In the genomic region with DNA sequence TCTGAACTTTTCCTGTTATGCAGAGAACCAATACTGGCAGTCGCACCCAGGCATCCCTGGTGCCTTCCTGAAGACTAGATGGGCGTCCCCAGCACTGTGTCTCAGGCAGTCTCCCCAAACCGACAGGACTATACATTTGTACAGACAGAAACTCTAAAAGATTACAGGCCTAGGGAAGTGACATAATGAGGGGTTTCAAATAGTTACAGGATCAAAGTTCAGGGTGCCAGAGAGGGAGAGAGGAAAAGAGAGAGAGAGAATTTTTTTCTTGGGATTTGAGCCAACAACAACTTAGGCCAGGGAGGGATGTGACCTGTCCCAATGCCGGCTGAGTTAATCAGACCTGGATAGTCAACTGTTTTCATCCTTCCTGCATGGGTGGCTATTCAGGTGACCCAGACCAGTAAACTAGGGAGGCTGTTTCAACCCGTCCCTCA, we compare ENCODE assay signal across 15 cellular contexts.
"Had no signal": no experiment of that assay in that cellular context is flagged by ENCODE, and none has a peak within 500 bp of the region (broad histone marks: within the 10 kb centered on the region; RNA-seq: fewer than 3 reads in every experiment).

No MANE protein-coding gene starts in this region.

- H3K27me3 ChIP-seq: stomach, testis, upper lobe of left lung had no signal

- H3K4me3 ChIP-seq: smooth muscle cell, stomach, testis, upper lobe of left lung had no signal

- H3K27ac Mint-ChIP-seq: activated CD4-positive, alpha-beta memory T cell treated with anti-CD3 and anti-CD28 coated beads for 36 hours; activated CD4-positive, alpha-beta T cell treated with anti-CD3 and anti-CD28 coated beads for 36 hours; activated CD8-positive, alpha-beta memory T cell treated with anti-CD3 and anti-CD28 coated beads, Interleukin-2, amount 10 ng/mL, durations not matched to agents 7 days and 5 days; activated naive CD4-positive, alpha-beta T cell treated with anti-CD3 and anti-CD28 coated beads, Interleukin-2, amount 10 ng/mL, durations not matched to agents 7 days and 5 days; activated T-helper 2 cell treated with anti-CD3 and anti-CD28 coated beads, Interferon-gamma antibody, Interleukin-2, Interleukin-4, amounts not matched to agents 10 μg/mL and 5 μg/mL and 100 μg/mL, durations not matched to agents 14 hours and 24 hours and 36 hours; T-helper 1 cell treated with Interleukin-12 subunit alpha and Interleukin-12 subunit beta and Interleukin-4 antibody, amounts not matched to agents 30 μg/mL and 1 μg/mL, for 36 hours had no signal

- H3K9me3 ChIP-seq: stomach, testis, upper lobe of left lung had no signal

- H3K36me3 Mint-ChIP-seq: activated CD4-positive, alpha-beta memory T cell treated with anti-CD3 and anti-CD28 coated beads for 36 hours; activated CD8-positive, alpha-beta memory T cell treated with anti-CD3 and anti-CD28 coated beads, Interleukin-2, amount 10 ng/mL, durations not matched to agents 7 days and 5 days; activated naive CD4-positive, alpha-beta T cell treated with anti-CD3 and anti-CD28 coated beads, Interleukin-2, amount 10 ng/mL, durations not matched to agents 7 days and 5 days had no signal

- H3K4me3 Mint-ChIP-seq: activated CD4-positive, alpha-beta memory T cell treated with anti-CD3 and anti-CD28 coated beads for 36 hours; activated CD4-positive, alpha-beta T cell treated with anti-CD3 and anti-CD28 coated beads for 36 hours; activated CD8-positive, alpha-beta memory T cell treated with anti-CD3 and anti-CD28 coated beads, Interleukin-2, amount 10 ng/mL, durations not matched to agents 7 days and 5 days; activated naive CD4-positive, alpha-beta T cell treated with anti-CD3 and anti-CD28 coated beads, Interleukin-2, amount 10 ng/mL, durations not matched to agents 7 days and 5 days; T-helper 1 cell treated with Interleukin-12 subunit alpha and Interleukin-12 subunit beta and Interleukin-4 antibody, amounts not matched to agents 30 μg/mL and 1 μg/mL, for 36 hours had no signal

- H3K36me3 ChIP-seq: stomach, upper lobe of left lung, WERI-Rb-1 had no signal

- H3K27ac ChIP-seq: stomach, testis, upper lobe of left lung, WERI-Rb-1 had no signal

- H3K4me1 ChIP-seq: stomach, testis, upper lobe of left lung had no signal

- ATAC-seq: activated CD4-positive, alpha-beta T cell treated with anti-CD3 and anti-CD28 coated beads for 36 hours; activated CD8-positive, alpha-beta memory T cell treated with anti-CD3 and anti-CD28 coated beads, Interleukin-2, amount 10 ng/mL, durations not matched to agents 7 days and 5 days; esophagus mucosa had no signal

- DNase-seq: activated CD4-positive, alpha-beta memory T cell treated with anti-CD3 and anti-CD28 coated beads for 36 hours; activated CD4-positive, alpha-beta T cell treated with anti-CD3 and anti-CD28 coated beads for 36 hours; activated CD8-positive, alpha-beta memory T cell treated with anti-CD3 and anti-CD28 coated beads, Interleukin-2, amount 10 ng/mL, durations not matched to agents 7 days and 5 days; activated naive CD4-positive, alpha-beta T cell treated with anti-CD3 and anti-CD28 coated beads, Interleukin-2, amount 10 ng/mL, durations not matched to agents 7 days and 5 days; activated T-cell treated with anti-CD3 and anti-CD28 coated beads, Interleukin-2, amount 50 U/mL, for 1 hour; hypothalamus; kidney; stomach; testis; upper lobe of left lung; WERI-Rb-1 had no signal

- H3K9me3 Mint-ChIP-seq: activated CD4-positive, alpha-beta memory T cell treated with anti-CD3 and anti-CD28 coated beads for 36 hours; activated naive CD4-positive, alpha-beta T cell treated with anti-CD3 and anti-CD28 coated beads, Interleukin-2, amount 10 ng/mL, durations not matched to agents 7 days and 5 days; activated T-helper 2 cell treated with anti-CD3 and anti-CD28 coated beads, Interferon-gamma antibody, Interleukin-2, Interleukin-4, amounts not matched to agents 10 μg/mL and 5 μg/mL and 100 μg/mL, durations not matched to agents 14 hours and 24 hours and 36 hours; T-helper 1 cell treated with Interleukin-12 subunit alpha and Interleukin-12 subunit beta and Interleukin-4 antibody, amounts not matched to agents 30 μg/mL and 1 μg/mL, for 36 hours had no signal

- H3K4me2 ChIP-seq: smooth muscle cell had no signal

- H3K4me1 Mint-ChIP-seq: activated naive CD4-positive, alpha-beta T cell treated with anti-CD3 and anti-CD28 coated beads, Interleukin-2, amount 10 ng/mL, durations not matched to agents 7 days and 5 days had no signal
